11 cellular contexts compared by ENCODE assay signal in genomic region chr13:28401303-28402056, GRCh38.
DNase-seq lines count a peak whose midpoint lies in the region; ATAC-seq and TF ChIP-seq lines count a peak whose summit lies in the region.
"Had no signal": no experiment of that assay in that cellular context is flagged by ENCODE, and none has a peak within 500 bp of the region (broad histone marks: within the 10 kb centered on the region; RNA-seq: fewer than 3 reads in every experiment).

No MANE protein-coding gene starts in this region.

- peak; percentile 23 for ATAC-seq in left ventricle myocardium superior

- intact Hi-C loops in left ventricle myocardium superior (cut with micrococcal nuclease): no loop called here
- intact Hi-C loops in cardiac septum (cut with DNase I): no loop called here
- intact Hi-C loops in uterus (cut with DNase I; ENCODE audit: low total_unique reads): no loop called here
- intact Hi-C loops in posterior vena cava (cut with DNase I): no loop called here

- H3K4me3 ChIP-seq in uterus: no peak overlapping the region
- H3K4me3 ChIP-seq: dorsolateral prefrontal cortex had no signal

- no peaks in the 10 kb centered on the region for H3K36me3 ChIP-seq in uterus

- DNase-seq in left ventricle myocardium superior (no peak), cardiac septum (ENCODE audit: low spot score) (no peak), NOMO-1 treated with DMSO at 0.1 percent for 48 hours (lab: John Stamatoyannopoulos, UW; ENCODE audit: unreplicated experiment) (peak; percentile 88), fibroblast of peridontal ligament (ENCODE audit: extremely low read depth) (peak; percentile 57), uterus (no peak), RPMI8226 (no peak), NCI-H146 (lab: John Stamatoyannopoulos, UW) (no peak), posterior vena cava (ENCODE audit: low spot score) (no peak)
- DNase-seq: activated CD8-positive, alpha-beta memory T cell treated with anti-CD3 and anti-CD28 coated beads for 24 hours; CD4-positive, CD25-positive, alpha-beta regulatory T cell; dorsolateral prefrontal cortex had no signal

- no peaks in the 10 kb centered on the region for H3K27me3 ChIP-seq in uterus
- H3K27me3 ChIP-seq: dorsolateral prefrontal cortex had no signal

- no peak for TF ChIP-seq POLR2A in uterus (IDR thresholded peaks at IDR 0.05)

- H3K9me3 ChIP-seq in uterus: no peaks in the 10 kb centered on the region

- no peaks in the 10 kb centered on the region for H3K4me1 ChIP-seq in uterus

- no peak for TF ChIP-seq CTCF in uterus (IDR thresholded peaks at IDR 0.05)

- peak overlapping the region; percentile 35 to 61 for H3K27ac ChIP-seq in uterus

Comparison
In these comparisons a context has a peak if more than half of its experiments do, and no peak if none do; other contexts are left out.
1. DNase-seq: peak in NOMO-1 treated with DMSO at 0.1 percent for 48 hours (single experiment) and fibroblast of peridontal ligament (single experiment); none in left ventricle myocardium superior (single experiment), cardiac septum (single experiment), uterus (0 of 2), RPMI8226 (single experiment), NCI-H146 (single experiment) and posterior vena cava (single experiment).